8 cellular contexts compared by ENCODE assay signal in genomic region chr4:89161841-89162240, GRCh38.
"Had no signal": no experiment of that assay in that cellular context is flagged by ENCODE, and none has a peak within 500 bp of the region (broad histone marks: within the 10 kb centered on the region; RNA-seq: fewer than 3 reads in every experiment).

No MANE protein-coding gene starts in this region.

- H3K4me3 ChIP-seq: thoracic aorta had no signal

- ATAC-seq: activated CD8-positive, alpha-beta T cell treated with anti-CD3 and anti-CD28 coated beads, Interleukin-2, amount 10 ng/mL, durations not matched to agents 7 days and 5 days; activated naive CD8-positive, alpha-beta T cell treated with anti-CD3 and anti-CD28 coated beads, Interleukin-2, amount 50 U/mL, for 24 hours; effector memory CD8-positive, alpha-beta T cell had no signal

- H3K36me3 ChIP-seq: thoracic aorta had no signal

- DNase-seq: activated CD4-positive, alpha-beta T cell treated with anti-CD3 and anti-CD28 coated beads for 4 hours; activated CD8-positive, alpha-beta T cell treated with anti-CD3 and anti-CD28 coated beads, Interleukin-2, amount 10 ng/mL, durations not matched to agents 7 days and 5 days; activated naive CD4-positive, alpha-beta T cell treated with Interleukin-2 at 50 U/mL for 16 hours; activated naive CD8-positive, alpha-beta T cell treated with anti-CD3 and anti-CD28 coated beads, Interleukin-2, amount 50 U/mL, for 24 hours; effector memory CD8-positive, alpha-beta T cell; stimulated activated CD4-positive, alpha-beta T cell treated with anti-CD3 and anti-CD28 coated beads, Interleukin-4, amount 100 ng/mL, for 24 hours; T-helper 9 cell had no signal

- H3K9me3 ChIP-seq: thoracic aorta had no signal

- H3K27ac ChIP-seq: thoracic aorta had no signal
